ENCODE assay signal across 8 cellular contexts in genomic region chr1:203327684-203328457, GRCh38. TPM values are rescaled to one million over a fixed set of nuclear protein-coding genes. Genes with fewer than 3 reads are reported as not detected.
DNase-seq lines count a peak whose midpoint lies in the region; ATAC-seq lines count a peak whose summit lies in the region.

No MANE protein-coding gene starts in this region.

- H3K4me1 ChIP-seq in right cardiac atrium (ENCODE audit: control insufficient read depth, insufficient read depth, low read length) (peaks cover 26% of the 10 kb centered on the region), rectal smooth muscle tissue (ENCODE audit: control insufficient read depth, insufficient read depth, low read length) (peaks cover 13% of the 10 kb centered on the region)

- DNase-seq in GF-D8 (lab: John Stamatoyannopoulos, UW) (peak; percentile 79), SK-N-MC (ENCODE audit: low read depth, low spot score) (no peak), anterior cingulate cortex (lab: John Stamatoyannopoulos, UW) (peak in 48 of 58 donors; percentile 45 to 82 (median 68)), right cardiac atrium (peak in 2 of 3 donors; percentile 69 to 88), cerebellar nuclear complex (lab: John Stamatoyannopoulos, UW) (no peak)
- peak; percentile 76 for DNase-seq in Jurkat, Clone E6-1 (ENCODE audit: low read depth, low spot score)

- no peaks in the 10 kb centered on the region for H3K27me3 ChIP-seq in right cardiac atrium (ENCODE audit: control insufficient read depth, insufficient read depth)
- H3K27me3 ChIP-seq in rectal smooth muscle tissue (ENCODE audit: control insufficient read depth, insufficient read depth, low read length): no peaks in the 10 kb centered on the region

- H3K9me3 ChIP-seq in SK-N-MC (ENCODE audit: low read depth, low read length): no peaks in the 10 kb centered on the region
- no peaks in the 10 kb centered on the region for H3K9me3 ChIP-seq in right cardiac atrium (ENCODE audit: control insufficient read depth, low read length)

- 9% methylated on average over 31 of the region's 31 CpGs for WGBS in right cardiac atrium

- intact Hi-C loops in right cardiac atrium (cut with DNase I): no loop called here

- H3K36me3 ChIP-seq in SK-N-MC (ENCODE audit: insufficient read depth, low read length) (no peaks in the 10 kb centered on the region), rectal smooth muscle tissue (ENCODE audit: control insufficient read depth, insufficient read depth, low read length) (no peaks in the 10 kb centered on the region)

- peak overlapping the region; percentile 59 for H3K4me3 ChIP-seq in Jurkat, Clone E6-1 (ENCODE audit: low read length)
- peak overlapping the region; percentile 84 for H3K4me3 ChIP-seq in SK-N-MC
- H3K4me3 ChIP-seq in right cardiac atrium (ENCODE audit: low read length): peak overlapping the region; percentile 71
- H3K4me3 ChIP-seq in rectal smooth muscle tissue (ENCODE audit: low read length): peak overlapping the region; percentile 65

- ATAC-seq in GM21717 (IDR thresholded peaks at IDR 0.05; ENCODE audit: unreplicated experiment): peak; percentile 26
- ATAC-seq in right cardiac atrium: peak; percentile 52 to 58

- no peak overlapping the region for H3K27ac ChIP-seq in SK-N-MC
- H3K27ac ChIP-seq in right cardiac atrium (ENCODE audit: low read length): peak overlapping the region; percentile 95
- peak overlapping the region; percentile 94 for H3K27ac ChIP-seq in rectal smooth muscle tissue (ENCODE audit: low read depth, low read length)

- H3K9ac ChIP-seq in SK-N-MC (ENCODE audit: insufficient read length): peak overlapping the region; percentile 3
- peak overlapping the region; percentile 57 for H3K9ac ChIP-seq in rectal smooth muscle tissue (ENCODE audit: low read length)

RNA-seq across cellular contexts. Expression of gene BTG2, which starts 22.6 kb away (rescaled TPM):
- 7.1 TPM for polyA plus RNA-seq in Jurkat, Clone E6-1 (2012; ENCODE audit: insufficient read depth, insufficient read length)
- total RNA-seq in right cardiac atrium: 100 to 1,000 TPM in 2 of 4 donors, 10 to 100 TPM in 2; 68.1 to 361 (median 105) TPM
- polyA plus RNA-seq in right cardiac atrium: 333 TPM

RNA-seq across cellular contexts. Expression of gene FMOD, which starts 23.1 kb away (rescaled TPM):
- polyA plus RNA-seq in Jurkat, Clone E6-1 (2012; ENCODE audit: insufficient read depth, insufficient read length): not detected
- 10 to 100 TPM; 54.8 to 91.6 (median 63.5) TPM for total RNA-seq in right cardiac atrium
- 35.9 TPM for polyA plus RNA-seq in right cardiac atrium

Comparison
In these comparisons a context has a peak if more than half of its experiments do, and no peak if none do; other contexts are left out.
1. DNase-seq: peak in GF-D8 (single experiment), Jurkat, Clone E6-1 (single experiment), anterior cingulate cortex (48 of 58) and right cardiac atrium (2 of 3); none in SK-N-MC (single experiment) and cerebellar nuclear complex (0 of 2).
2. Peak in every context shown above with its lines, with median percentiles within 50 percentile points of each other: H3K4me3 ChIP-seq.